Comparison of ENCODE assay signal across 1 cellular context in genomic region chr1:31788138-31788824, GRCh38.
TF ChIP-seq lines count a peak whose summit lies in the region.

No MANE protein-coding gene starts in this region.

TF ChIP-seq in HEK293, 187 proteins besides CTCF, POLR2A, EP300 and RAD21 (continued from another document and continues in another):
- TF ChIP-seq ZNF704 (tag by site-specific recombination; IDR thresholded peaks at IDR 0.05) = no peak
- TF ChIP-seq ZNF629 (tag by site-specific recombination; IDR thresholded peaks at IDR 0.05) = peak; percentile 49
- TF ChIP-seq ZNF596 (tag by site-specific recombination; IDR thresholded peaks at IDR 0.05) = no peak
- no peak for TF ChIP-seq ZNF623 (tag by site-specific recombination; IDR thresholded peaks at IDR 0.05)
- TF ChIP-seq, protein P1, sequence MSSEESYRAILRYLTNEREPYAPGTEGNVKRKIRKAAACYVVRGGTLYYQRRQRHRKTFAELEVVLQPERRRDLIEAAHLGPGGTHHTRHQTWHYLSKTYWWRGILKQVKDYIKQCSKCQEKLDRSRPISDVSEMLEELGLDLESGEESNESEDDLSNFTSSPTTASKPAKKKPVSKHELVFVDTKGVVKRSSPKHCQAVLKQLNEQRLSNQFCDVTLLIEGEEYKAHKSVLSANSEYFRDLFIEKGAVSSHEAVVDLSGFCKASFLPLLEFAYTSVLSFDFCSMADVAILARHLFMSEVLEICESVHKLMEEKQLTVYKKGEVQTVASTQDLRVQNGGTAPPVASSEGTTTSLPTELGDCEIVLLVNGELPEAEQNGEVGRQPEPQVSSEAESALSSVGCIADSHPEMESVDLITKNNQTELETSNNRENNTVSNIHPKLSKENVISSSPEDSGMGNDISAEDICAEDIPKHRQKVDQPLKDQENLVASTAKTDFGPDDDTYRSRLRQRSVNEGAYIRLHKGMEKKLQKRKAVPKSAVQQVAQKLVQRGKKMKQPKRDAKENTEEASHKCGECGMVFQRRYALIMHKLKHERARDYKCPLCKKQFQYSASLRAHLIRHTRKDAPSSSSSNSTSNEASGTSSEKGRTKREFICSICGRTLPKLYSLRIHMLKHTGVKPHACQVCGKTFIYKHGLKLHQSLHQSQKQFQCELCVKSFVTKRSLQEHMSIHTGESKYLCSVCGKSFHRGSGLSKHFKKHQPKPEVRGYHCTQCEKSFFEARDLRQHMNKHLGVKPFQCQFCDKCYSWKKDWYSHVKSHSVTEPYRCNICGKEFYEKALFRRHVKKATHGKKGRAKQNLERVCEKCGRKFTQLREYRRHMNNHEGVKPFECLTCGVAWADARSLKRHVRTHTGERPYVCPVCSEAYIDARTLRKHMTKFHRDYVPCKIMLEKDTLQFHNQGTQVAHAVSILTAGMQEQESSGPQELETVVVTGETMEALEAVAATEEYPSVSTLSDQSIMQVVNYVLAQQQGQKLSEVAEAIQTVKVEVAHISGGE (tag by site-specific recombination; conservative IDR thresholded peaks at IDR 0.05; ENCODE audit: low read depth) = peak; percentile 92
- TF ChIP-seq ZNF555 (tag by site-specific recombination; conservative IDR thresholded peaks at IDR 0.05) = no peak
- TF ChIP-seq ZNF529 (tag by site-specific recombination; IDR thresholded peaks at IDR 0.05; ENCODE audit: insufficient replicate concordance) = no peak
- no peak for TF ChIP-seq ZNF768 (tag by site-specific recombination; IDR thresholded peaks at IDR 0.05)
- TF ChIP-seq, protein P2, sequence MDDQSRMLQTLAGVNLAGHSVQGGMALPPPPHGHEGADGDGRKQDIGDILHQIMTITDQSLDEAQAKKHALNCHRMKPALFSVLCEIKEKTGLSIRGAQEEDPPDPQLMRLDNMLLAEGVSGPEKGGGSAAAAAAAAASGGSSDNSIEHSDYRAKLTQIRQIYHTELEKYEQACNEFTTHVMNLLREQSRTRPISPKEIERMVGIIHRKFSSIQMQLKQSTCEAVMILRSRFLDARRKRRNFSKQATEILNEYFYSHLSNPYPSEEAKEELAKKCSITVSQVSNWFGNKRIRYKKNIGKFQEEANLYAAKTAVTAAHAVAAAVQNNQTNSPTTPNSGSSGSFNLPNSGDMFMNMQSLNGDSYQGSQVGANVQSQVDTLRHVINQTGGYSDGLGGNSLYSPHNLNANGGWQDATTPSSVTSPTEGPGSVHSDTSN (CRISPR knock-in tag; IDR thresholded peaks at IDR 0.05) = no peak
- no peak for TF ChIP-seq ZNF426 (tag by site-specific recombination; IDR thresholded peaks at IDR 0.05)
- no peak for TF ChIP-seq PRDM2 (tag by site-specific recombination; IDR thresholded peaks at IDR 0.05; ENCODE audit: borderline replicate concordance)
- no peak for TF ChIP-seq ZNF211 (tag by site-specific recombination; IDR thresholded peaks at IDR 0.05; ENCODE audit: low read depth)
- no peak for TF ChIP-seq MEIS1 (CRISPR knock-in tag; IDR thresholded peaks at IDR 0.05; ENCODE audit: borderline replicate concordance)
- no peak for TF ChIP-seq OSR2 (tag by site-specific recombination; IDR thresholded peaks at IDR 0.05)
- TF ChIP-seq ZNF660 (tag by site-specific recombination; IDR thresholded peaks at IDR 0.05) = no peak
- TF ChIP-seq HIC1 (tag by site-specific recombination; IDR thresholded peaks at IDR 0.05) = no peak
- TF ChIP-seq MYNN (tag by site-specific recombination; IDR thresholded peaks at IDR 0.05; ENCODE audit: borderline replicate concordance) = peak; percentile 97
- TF ChIP-seq ZNF677 (tag by site-specific recombination; IDR thresholded peaks at IDR 0.05) = no peak
- TF ChIP-seq ZNF112 (tag by site-specific recombination; IDR thresholded peaks at IDR 0.05) = no peak
- no peak for TF ChIP-seq ZNF843 (tag by site-specific recombination; IDR thresholded peaks at IDR 0.05)
- no peak for TF ChIP-seq ZSCAN23 (tag by site-specific recombination; IDR thresholded peaks at IDR 0.05)
- no peak for TF ChIP-seq ZNF280D (tag by site-specific recombination; IDR thresholded peaks at IDR 0.05)
- TF ChIP-seq ZNF501 (tag by site-specific recombination; IDR thresholded peaks at IDR 0.05) = 0 out of 2 replicates have a peak, but pooled peaks have one; percentile 62
- TF ChIP-seq ZNF473 (tag by site-specific recombination; IDR thresholded peaks at IDR 0.05) = no peak
- TF ChIP-seq ZNF544 (tag by site-specific recombination; IDR thresholded peaks at IDR 0.05) = no peak
- TF ChIP-seq, protein P3, sequence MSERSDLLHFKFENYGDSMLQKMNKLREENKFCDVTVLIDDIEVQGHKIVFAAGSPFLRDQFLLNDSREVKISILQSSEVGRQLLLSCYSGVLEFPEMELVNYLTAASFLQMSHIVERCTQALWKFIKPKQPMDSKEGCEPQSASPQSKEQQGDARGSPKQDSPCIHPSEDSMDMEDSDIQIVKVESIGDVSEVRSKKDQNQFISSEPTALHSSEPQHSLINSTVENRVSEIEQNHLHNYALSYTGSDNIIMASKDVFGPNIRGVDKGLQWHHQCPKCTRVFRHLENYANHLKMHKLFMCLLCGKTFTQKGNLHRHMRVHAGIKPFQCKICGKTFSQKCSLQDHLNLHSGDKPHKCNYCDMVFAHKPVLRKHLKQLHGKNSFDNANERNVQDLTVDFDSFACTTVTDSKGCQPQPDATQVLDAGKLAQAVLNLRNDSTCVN (tag by site-specific recombination; optimal IDR thresholded peaks at IDR 0.05) = peak; percentile 30
- TF ChIP-seq ZNF184 (tag by site-specific recombination; IDR thresholded peaks at IDR 0.05) = no peak
- no peak for TF ChIP-seq ZNF19 (tag by site-specific recombination; IDR thresholded peaks at IDR 0.05; ENCODE audit: low read depth)
- TF ChIP-seq ZNF23 (tag by site-specific recombination; IDR thresholded peaks at IDR 0.05; ENCODE audit: borderline replicate concordance) = no peak
- TF ChIP-seq, protein P4, sequence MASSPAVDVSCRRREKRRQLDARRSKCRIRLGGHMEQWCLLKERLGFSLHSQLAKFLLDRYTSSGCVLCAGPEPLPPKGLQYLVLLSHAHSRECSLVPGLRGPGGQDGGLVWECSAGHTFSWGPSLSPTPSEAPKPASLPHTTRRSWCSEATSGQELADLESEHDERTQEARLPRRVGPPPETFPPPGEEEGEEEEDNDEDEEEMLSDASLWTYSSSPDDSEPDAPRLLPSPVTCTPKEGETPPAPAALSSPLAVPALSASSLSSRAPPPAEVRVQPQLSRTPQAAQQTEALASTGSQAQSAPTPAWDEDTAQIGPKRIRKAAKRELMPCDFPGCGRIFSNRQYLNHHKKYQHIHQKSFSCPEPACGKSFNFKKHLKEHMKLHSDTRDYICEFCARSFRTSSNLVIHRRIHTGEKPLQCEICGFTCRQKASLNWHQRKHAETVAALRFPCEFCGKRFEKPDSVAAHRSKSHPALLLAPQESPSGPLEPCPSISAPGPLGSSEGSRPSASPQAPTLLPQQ (tag by site-specific recombination; IDR thresholded peaks at IDR 0.05) = 0 out of 2 replicates have a peak, but pooled peaks have one; percentile 6
- TF ChIP-seq ZNF221 (tag by site-specific recombination; IDR thresholded peaks at IDR 0.05; ENCODE audit: borderline replicate concordance) = no peak
- TF ChIP-seq ZNF391 (tag by site-specific recombination; IDR thresholded peaks at IDR 0.05; ENCODE audit: borderline replicate concordance, low read depth) = no peak
- TF ChIP-seq ZBTB7A (tag by site-specific recombination; IDR thresholded peaks at IDR 0.05; ENCODE audit: low read depth) = no peak
- no peak for TF ChIP-seq ZNF510 (tag by site-specific recombination; IDR thresholded peaks at IDR 0.05; ENCODE audit: insufficient replicate concordance)
- no peak for TF ChIP-seq ZNF16 (tag by site-specific recombination; IDR thresholded peaks at IDR 0.05; ENCODE audit: low read depth)
- no peak for TF ChIP-seq GLI4 (tag by site-specific recombination; IDR thresholded peaks at IDR 0.05)
- no peak for TF ChIP-seq PRDM1 (tag by site-specific recombination; IDR thresholded peaks at IDR 0.05)
- TF ChIP-seq ZBTB8A (tag by site-specific recombination; IDR thresholded peaks at IDR 0.05) = peak; percentile 50
- peak; percentile 32; the same call in 1 of the 2 replicates for TF ChIP-seq SP7 (tag by site-specific recombination; IDR thresholded peaks at IDR 0.05)
- TF ChIP-seq SCRT2 (tag by site-specific recombination; IDR thresholded peaks at IDR 0.05) = no peak
- TF ChIP-seq ZNF324 (tag by site-specific recombination; IDR thresholded peaks at IDR 0.05) = no peak
- no peak; the same call in 1 of the 2 replicates for TF ChIP-seq KLF10 (tag by site-specific recombination; IDR thresholded peaks at IDR 0.05)
- TF ChIP-seq ZNF658 (tag by site-specific recombination; IDR thresholded peaks at IDR 0.05) = no peak
- no peak for TF ChIP-seq MZF1 (tag by site-specific recombination; IDR thresholded peaks at IDR 0.05; ENCODE audit: borderline replicate concordance)
- no peak for TF ChIP-seq ZNF248 (tag by site-specific recombination; IDR thresholded peaks at IDR 0.05)
